3 cellular contexts compared by ENCODE assay signal in genomic region chr11:35912436-35912835, GRCh38. TPM values are rescaled to one million over a fixed set of nuclear protein-coding genes. Genes with fewer than 3 reads are reported as not detected.
"Had no signal": no experiment of that assay in that cellular context is flagged by ENCODE, and none has a peak within 500 bp of the region (broad histone marks: within the 10 kb centered on the region; RNA-seq: fewer than 3 reads in every experiment).

No MANE protein-coding gene starts in this region.

RNA-seq across cellular contexts. Expression of gene LDLRAD3, which starts 31.4 kb away (rescaled TPM):
- total RNA-seq: activated B cell treated with CpG ODN at 0.5 μM for 24 hours; activated CD4-positive, alpha-beta memory T cell treated with anti-CD3 and anti-CD28 coated beads, Interleukin-2, amount 10 ng/mL, durations not matched to agents 7 days and 5 days; activated CD8-positive, alpha-beta memory T cell treated with anti-CD3 and anti-CD28 coated beads, Interleukin-2, amount 10 ng/mL, durations not matched to agents 7 days and 5 days had no signal
